Comparison of ENCODE assay signal across 34 cellular contexts in genomic region chr6:51090343-51090742, GRCh38.
"Had no signal": no experiment of that assay in that cellular context is flagged by ENCODE, and none has a peak within 500 bp of the region (broad histone marks: within the 10 kb centered on the region; RNA-seq: fewer than 3 reads in every experiment).

No MANE protein-coding gene starts in this region.

- H3K27me3 ChIP-seq: adrenal gland, body of pancreas, brain microvascular endothelial cell, breast epithelium had no signal

- FAIRE-seq: astrocyte, colon, TTC549 had no signal

- DNase-seq: activated B cell treated with CpG ODN at 0.5 μM for 24 hours; activated CD4-positive, alpha-beta memory T cell treated with anti-CD3 and anti-CD28 coated beads for 36 hours; activated CD4-positive, alpha-beta T cell treated with anti-CD3 and anti-CD28 coated beads for 4 hours; activated CD4-positive, alpha-beta T cell treated with anti-CD3 and anti-CD28 coated beads, Interleukin-2, amount 10 ng/mL, durations not matched to agents 24 days and 14 days; activated CD4-positive, alpha-beta T cell treated with anti-CD3 and anti-CD28 coated beads, Interleukin-2, amount 50 U/mL, for 1 hour; activated CD4-positive, alpha-beta T cell treated with anti-CD3 and anti-CD28 coated beads, Interleukin-2, amount 50 U/mL, for 4 hours; activated CD4-positive, CD25-positive, alpha-beta regulatory T cell treated with anti-CD3 and anti-CD28 coated beads, Interleukin-2, amount 50 U/mL, for 72 hours; activated CD8-positive, alpha-beta memory T cell treated with anti-CD3 and anti-CD28 coated beads, Interleukin-2, amount 50 U/mL, for 4 hours; activated CD8-positive, alpha-beta T cell treated with anti-CD3 and anti-CD28 coated beads for 36 hours; activated effector memory CD4-positive, alpha-beta T cell treated with anti-CD3 and anti-CD28 coated beads, Interleukin-2, amount 50 U/mL, for 16 hours; activated gamma-delta T cell treated with Interleukin-2 at 50 U/mL for 16 hours; activated naive CD4-positive, alpha-beta T cell; activated naive CD4-positive, alpha-beta T cell treated with anti-CD3 and anti-CD28 coated beads for 36 hours; activated naive CD4-positive, alpha-beta T cell treated with anti-CD3 and anti-CD28 coated beads, Interleukin-2, amount 50 U/mL, for 16 hours; activated naive CD8-positive, alpha-beta T cell treated with anti-CD3 and anti-CD28 coated beads for 36 hours; activated T-cell treated with anti-CD3 and anti-CD28 coated beads for 4 hours; activated T-cell treated with anti-CD3 and anti-CD28 coated beads, Interleukin-2, amount 50 U/mL, for 1 hour; activated T-cell treated with anti-CD3 and anti-CD28 coated beads, Interleukin-2, amount 50 U/mL, for 4 hours; activated T-cell treated with anti-CD3 and anti-CD28 coated beads, Interleukin-2, amount 50 U/mL, for 72 hours; adrenal gland; amniotic stem cell; aorta; body of pancreas; brain microvascular endothelial cell; central memory CD4-positive, alpha-beta T cell; T-helper 2 cell; T-helper 9 cell had no signal

- H3K4me3 ChIP-seq: adrenal gland, body of pancreas, breast epithelium had no signal

- H3K4me1 ChIP-seq: adrenal gland, body of pancreas, breast epithelium had no signal

- H3K9me3 ChIP-seq: body of pancreas had no signal

- H3K36me3 ChIP-seq: adrenal gland, brain microvascular endothelial cell, breast epithelium had no signal

- H3K27ac ChIP-seq: adrenal gland, body of pancreas, brain microvascular endothelial cell, breast epithelium, VCaP had no signal

- ATAC-seq: activated CD8-positive, alpha-beta T cell treated with anti-CD3 and anti-CD28 coated beads for 36 hours; activated naive CD4-positive, alpha-beta T cell treated with anti-CD3 and anti-CD28 coated beads, Interleukin-2, amount 50 U/mL, for 72 hours; activated T-cell treated with anti-CD3 and anti-CD28 coated beads, Interleukin-2, amount 50 U/mL, for 4 hours; activated T-cell treated with anti-CD3 and anti-CD28 coated beads, Interleukin-2, amount 50 U/mL, for 72 hours; activated T-helper 17 cell treated with anti-CD3 and anti-CD28 coated beads, Interleukin-2, amount 50 U/mL, for 72 hours; body of pancreas had no signal
